ENCODE assay signal across 8 cellular contexts in the genomic region with DNA sequence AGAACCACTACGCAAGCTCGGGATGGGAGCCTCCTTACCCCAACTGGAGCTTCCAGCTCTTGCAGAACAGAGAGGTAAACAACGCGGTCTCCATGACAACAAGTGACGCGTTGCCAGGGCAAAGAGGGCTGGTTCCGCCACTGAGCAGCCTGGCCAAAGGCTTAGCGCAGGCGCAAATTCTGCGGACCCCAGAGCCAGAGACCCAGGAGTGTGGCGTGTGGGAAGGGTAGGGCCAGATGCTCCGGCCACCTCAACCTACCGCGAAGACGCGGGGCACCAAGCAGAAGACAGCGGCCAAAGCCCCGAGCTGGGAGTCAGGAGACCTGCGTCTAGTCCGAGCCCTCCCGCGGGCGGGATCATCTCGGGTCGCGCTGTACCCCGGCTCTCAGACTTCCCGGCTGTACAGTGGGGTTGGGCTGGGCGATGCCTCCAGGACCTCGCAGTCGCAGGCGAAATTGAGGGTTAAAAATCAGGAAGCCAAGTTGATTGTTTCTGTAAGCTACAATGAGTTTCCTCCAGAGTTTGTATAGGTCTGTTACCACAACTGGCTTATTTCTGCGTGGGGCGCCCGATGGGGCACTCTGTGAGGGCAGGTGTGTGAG. TPM values are rescaled to one million over a fixed set of nuclear protein-coding genes. Genes with fewer than 3 reads are reported as not detected.
A peak's percentile ranks its signal among the peaks of the same experiment; 100 is the strongest.
DNase-seq lines count a peak whose midpoint lies in the region; ATAC-seq and FAIRE-seq lines count a peak whose summit lies in the region.

TEKT1 (minus strand) TSS at position 68 of the 602 bp plus-strand sequence. CDS start 1,353 bp downstream, outside the sequence.

- no peak for FAIRE-seq in small intestine (lab: Jason Lieb, UNC)

- WGBS in small intestine, 3 donors, result 2 to 5% (median 3%) methylated on average over 35 of the region's 35 CpGs

- peaks cover 0 to 14% of the 10 kb centered on the region in 2 donors for H3K27me3 ChIP-seq in small intestine (ENCODE audit: control insufficient read depth in 2 of 2, insufficient read depth in 2 of 2, low read length in 2 of 2)

- H3K27ac Mint-ChIP-seq in immature natural killer cell, result peak within 1 kb of the TSS in 5 of 6 donors; percentile 46 to 91 (median 79)

- H3K36me3 ChIP-seq in small intestine (ENCODE audit: control insufficient read depth in 2 of 2, insufficient read depth in 2 of 2, low read length in 2 of 2), result no peaks in the 10 kb centered on the region

- ATAC-seq in HG03520 (IDR thresholded peaks at IDR 0.05; ENCODE audit: unreplicated experiment) (peak; percentile 58), GM19023 (IDR thresholded peaks at IDR 0.05; ENCODE audit: unreplicated experiment) (no peak)

- no peak within 1 kb of the TSS for H3K27ac ChIP-seq in small intestine (ENCODE audit: low read depth in 1 of 2, low read length in 1 of 2)

- H3K4me1 Mint-ChIP-seq in immature natural killer cell, result peaks cover 9 to 12% of the 10 kb centered on the region in 2 donors

- H3K4me3 Mint-ChIP-seq in immature natural killer cell, result peak within 1 kb of the TSS; percentile 65 to 85 (median 75)

- H3K4me1 ChIP-seq in small intestine (ENCODE audit: control insufficient read depth in 2 of 2, insufficient read depth in 1 of 2, low read depth in 1 of 2, low read length in 1 of 2), result no peaks in the 10 kb centered on the region

- H3K9me3 Mint-ChIP-seq in immature natural killer cell, result peaks cover 0 to 4% (median 0%) of the 10 kb centered on the region in 6 donors

- H3K36me3 Mint-ChIP-seq in immature natural killer cell, result no peaks in the 10 kb centered on the region

- no peak within 1 kb of the TSS for H3K4me3 ChIP-seq in small intestine (ENCODE audit: low read depth in 1 of 2, low read length in 2 of 2)

- H3K27me3 Mint-ChIP-seq in immature natural killer cell (ENCODE audit: low read depth in 3 of 3), result peaks cover 12 to 38% (median 18%) of the 10 kb centered on the region in 3 donors

- no peaks in the 10 kb centered on the region for H3K9me3 ChIP-seq in small intestine (ENCODE audit: control insufficient read depth, low read depth)

- DNase-seq in C1 segment of cervical spinal cord (lab: John Stamatoyannopoulos, UW) (peak in 10 of 14 donors; percentile 1 to 55 (median 16)), immature natural killer cell (peak; percentile 70 to 74 (median 72)), small intestine (peak; percentile 56), mesenteric fat pad (ENCODE audit: low spot score) (no peak)
- DNase-seq in activated CD4-positive, CD25-positive, alpha-beta regulatory T cell (lab: John Stamatoyannopoulos, UW), result peak; percentile 8 to 45 (median 32)
- DNase-seq in central memory CD4-positive, alpha-beta T cell, result peak; percentile 79

RNA-seq across cellular contexts. Expression of gene TEKT1, which starts in this region (rescaled TPM):
- polyA plus RNA-seq in immature natural killer cell (not detected), small intestine (not detected)
- total RNA-seq in mesenteric fat pad, result not detected

Comparison
In these comparisons a context has a peak if more than half of its experiments do, and no peak if none do; other contexts are left out.
1. Peak in DNase-seq in immature natural killer cell; RNA of the gene not detected or under 1 TPM.
2. Peak in DNase-seq in small intestine; RNA of the gene not detected or under 1 TPM.